8 cellular contexts compared by ENCODE assay signal in genomic region chr1:161044908-161045748, GRCh38. TPM values are rescaled to one million over a fixed set of nuclear protein-coding genes. Genes with fewer than 3 reads are reported as not detected.
DNase-seq lines count a peak whose midpoint lies in the region; ATAC-seq and TF ChIP-seq lines count a peak whose summit lies in the region.

No MANE protein-coding gene starts in this region.

- TF ChIP-seq CTCF in Peyer's patch (IDR thresholded peaks at IDR 0.05) (no peak), foreskin fibroblast (IDR thresholded peaks at IDR 0.05; ENCODE audit: low read depth, low read length) (no peak), nephron progenitor cell (IDR thresholded peaks at IDR 0.05) (no peak), upper lobe of left lung (IDR thresholded peaks at IDR 0.05) (no peak)

- H3K4me3 Mint-ChIP-seq in nephron progenitor cell: peak overlapping the region; percentile 97

- 2% methylated on average over 48 of the region's 48 CpGs for WGBS in HUES64
- 0 to 1% methylated on average over 20 to 44 of the region's 48 CpGs for WGBS in upper lobe of left lung, 2 donors

- DNase-seq in DMS79 treated with DMSO at 0.1 percent for 48 hours (lab: John Stamatoyannopoulos, UW): peak; percentile 67
- DNase-seq in Peyer's patch: peak; percentile 82 to 93 (median 87)
- peak; percentile 36 for DNase-seq in activated gamma-delta T cell (lab: John Stamatoyannopoulos, UW)
- DNase-seq in foreskin fibroblast: peak; percentile 62 to 83
- DNase-seq in nephron progenitor cell: peak; percentile 62
- DNase-seq in upper lobe of left lung: peak; percentile 90 to 91

- H3K4me1 Mint-ChIP-seq in nephron progenitor cell: peaks cover 28% of the 10 kb centered on the region

- H3K36me3 Mint-ChIP-seq in nephron progenitor cell (ENCODE audit: low read depth): peaks cover 55% of the 10 kb centered on the region

- TF ChIP-seq EP300 in upper lobe of left lung (IDR thresholded peaks at IDR 0.05): no peak

- H3K4me3 ChIP-seq in HUES64 (ENCODE audit: low read length): peak overlapping the region; percentile 75
- peak overlapping the region; percentile 77 to 95 (median 86) for H3K4me3 ChIP-seq in Peyer's patch
- peak overlapping the region; percentile 91 to 95 for H3K4me3 ChIP-seq in foreskin fibroblast (ENCODE audit: low read depth in 1 of 2, low read length in 2 of 2)
- H3K4me3 ChIP-seq in upper lobe of left lung: peak overlapping the region; percentile 48 to 77 (median 74)

- ATAC-seq in GM21526 (IDR thresholded peaks at IDR 0.05; ENCODE audit: low FRiP score, unreplicated experiment) (peak; percentile 35), upper lobe of left lung (ENCODE audit: low FRiP score in 2 of 2) (peak; percentile 75 to 79)

- peak overlapping the region; percentile 100 for H3K27ac Mint-ChIP-seq in nephron progenitor cell

- H3K9me3 ChIP-seq in HUES64 (ENCODE audit: insufficient read depth, low read depth, low read length) (0 out of 2 replicates have a peak, but pooled peaks cover 7% of the 10 kb centered on the region), Peyer's patch (no peaks in the 10 kb centered on the region), upper lobe of left lung (no peaks in the 10 kb centered on the region)

- peak overlapping the region; percentile 89 for H3K9ac ChIP-seq in HUES64 (ENCODE audit: low read depth, low read length)

- peaks cover 31% of the 10 kb centered on the region for H3K36me3 ChIP-seq in HUES64 (ENCODE audit: insufficient read depth, low read length)
- peaks cover 0 to 35% (median 0%) of the 10 kb centered on the region in 3 donors for H3K36me3 ChIP-seq in Peyer's patch
- H3K36me3 ChIP-seq in upper lobe of left lung: peaks cover 25 to 38% (median 32%) of the 10 kb centered on the region in 4 donors

- H3K4me1 ChIP-seq in HUES64 (ENCODE audit: insufficient read depth, low read length): 0 out of 2 replicates have a peak, but pooled peaks cover 7% of the 10 kb centered on the region
- peaks cover 0 to 12% (median 6%) of the 10 kb centered on the region in 4 donors for H3K4me1 ChIP-seq in Peyer's patch
- H3K4me1 ChIP-seq in upper lobe of left lung: peaks cover 10 to 31% (median 18%) of the 10 kb centered on the region in 4 donors

- peaks cover 43% of the 10 kb centered on the region for H3K9me3 Mint-ChIP-seq in nephron progenitor cell

- peaks cover 29% of the 10 kb centered on the region for H3K27me3 Mint-ChIP-seq in nephron progenitor cell (ENCODE audit: low read depth, poor library complexity)

- H3K27ac ChIP-seq in HUES64 (ENCODE audit: low read depth, low read length) (peak overlapping the region; percentile 87), Peyer's patch (peak overlapping the region; percentile 93 to 98 (median 96)), upper lobe of left lung (peak overlapping the region; percentile 92 to 99 (median 95))

- H3K27me3 ChIP-seq in HUES64 (ENCODE audit: insufficient read depth, low read length) (peaks cover 13% of the 10 kb centered on the region), Peyer's patch (no peaks in the 10 kb centered on the region), upper lobe of left lung (no peaks in the 10 kb centered on the region)

- TF ChIP-seq POLR2A in Peyer's patch (IDR thresholded peaks at IDR 0.05) (peak; percentile 71 to 74), upper lobe of left lung (IDR thresholded peaks at IDR 0.05) (peak in 3 of 4 donors; percentile 16 to 63 (median 63))

RNA-seq across cellular contexts. Expression of gene USF1, which starts 0.6 kb away (rescaled TPM):
- 49.8 TPM for polyA plus RNA-seq in HUES64 (2013, experiment 1 of 2)
- polyA plus RNA-seq in HUES64 (2013, experiment 2 of 2): 48.7 TPM
- total RNA-seq in Peyer's patch (100 to 1,000 TPM in 1 of 4 donors, 10 to 100 TPM in 3; 72.0 to 119 (median 98.2) TPM), upper lobe of left lung (100 to 1,000 TPM in 1 of 6 donors, 10 to 100 TPM in 5; 78.2 to 151 (median 84.2) TPM)

RNA-seq across cellular contexts. Expression of gene TSTD1, which starts 6.4 kb away (rescaled TPM):
- 51.6 TPM for polyA plus RNA-seq in HUES64 (2013, experiment 1 of 2)
- 64.9 TPM for polyA plus RNA-seq in HUES64 (2013, experiment 2 of 2)
- total RNA-seq in Peyer's patch: 100 to 1,000 TPM in 1 of 4 donors, 10 to 100 TPM in 3; 33.0 to 152 (median 78.8) TPM
- 100 to 1,000 TPM in 4 of 6 donors, 10 to 100 TPM in 2; 56.2 to 170 (median 113) TPM for total RNA-seq in upper lobe of left lung

RNA-seq across cellular contexts. Expression of gene F11R, which starts 24.2 kb away (rescaled TPM):
- 91.0 TPM for polyA plus RNA-seq in HUES64 (2013, experiment 1 of 2)
- polyA plus RNA-seq in HUES64 (2013, experiment 2 of 2): 107 TPM
- total RNA-seq in Peyer's patch (100 to 1,000 TPM in 3 of 4 donors, 10 to 100 TPM in 1; 28.9 to 138 (median 110) TPM), upper lobe of left lung (100 to 1,000 TPM in 5 of 6 donors, 10 to 100 TPM in 1; 99.0 to 209 (median 172) TPM)

RNA-seq across cellular contexts. Expression of gene ARHGAP30, which starts 24.6 kb away (rescaled TPM):
- polyA plus RNA-seq in HUES64 (2013, experiment 1 of 2): 0.10 TPM
- polyA plus RNA-seq in HUES64 (2013, experiment 2 of 2): 0.13 TPM
- total RNA-seq in Peyer's patch (10 to 100 TPM in 1 of 4 donors, 1 to 10 TPM in 3; 5.1 to 31.4 (median 6.7) TPM), upper lobe of left lung (10 to 100 TPM; 26.8 to 69.9 (median 51.2) TPM)

RNA-seq across cellular contexts. Expression of gene NECTIN4, which starts 44.2 kb away (rescaled TPM):
- 0.30 TPM for polyA plus RNA-seq in HUES64 (2013, experiment 1 of 2)
- polyA plus RNA-seq in HUES64 (2013, experiment 2 of 2): 0.76 TPM
- 1 to 10 TPM in 3 of 4 donors, under 1 TPM in 1; 0.54 to 2.5 (median 1.6) TPM for total RNA-seq in Peyer's patch
- total RNA-seq in upper lobe of left lung: 10 to 100 TPM in 4 of 6 donors, 1 to 10 TPM in 2; 5.2 to 19.9 (median 12.1) TPM

Comparison
In these comparisons a context has a peak if more than half of its experiments do, and no peak if none do; other contexts are left out.
1. Peak in every context shown above with its lines: DNase-seq, ATAC-seq, H3K4me3 ChIP-seq and H3K27ac ChIP-seq.
2. DNase-seq: peak in every context shown above with its lines; median percentile 90 in upper lobe of left lung; 87 in Peyer's patch; 72 in foreskin fibroblast; 67 in DMS79 treated with DMSO at 0.1 percent for 48 hours; 62 in nephron progenitor cell; 36 in activated gamma-delta T cell.